ENCODE assay signal across 3 cellular contexts in genomic region chr12:124941170-124941527, GRCh38.
A peak's percentile ranks its signal among the peaks of the same experiment; 100 is the strongest.
TF ChIP-seq lines count a peak whose summit lies in the region.

No MANE protein-coding gene starts in this region.

TF ChIP-seq in SK-N-SH, 30 proteins besides CTCF, POLR2A, EP300 and RAD21:
- no peak for TF ChIP-seq ZBTB33 (IDR thresholded peaks at IDR 0.05; ENCODE audit: borderline replicate concordance, low read depth)
- TF ChIP-seq IRF3 (IDR thresholded peaks at IDR 0.05; ENCODE audit: low read depth, low read length): no peak
- no peak for TF ChIP-seq RCOR1 (IDR thresholded peaks at IDR 0.05; ENCODE audit: low read length)
- TF ChIP-seq GABPA (IDR thresholded peaks at IDR 0.05; ENCODE audit: low read depth): no peak
- no peak for TF ChIP-seq FOXJ3 (CRISPR knock-in tag; IDR thresholded peaks at IDR 0.05)
- no peak for TF ChIP-seq ELF1 (IDR thresholded peaks at IDR 0.05)
- TF ChIP-seq RFX5 (IDR thresholded peaks at IDR 0.05; ENCODE audit: low read length): no peak
- TF ChIP-seq MXI1 (IDR thresholded peaks at IDR 0.05; ENCODE audit: low read depth, low read length): no peak
- TF ChIP-seq FOXM1 (IDR thresholded peaks at IDR 0.05; ENCODE audit: low read depth): no peak
- TF ChIP-seq SIN3A (IDR thresholded peaks at IDR 0.05; ENCODE audit: borderline replicate concordance, low read depth, low read length): no peak
- no peak for TF ChIP-seq MEF2A (IDR thresholded peaks at IDR 0.05; ENCODE audit: borderline replicate concordance, low read depth)
- no peak for TF ChIP-seq TCF12 (IDR thresholded peaks at IDR 0.05)
- TF ChIP-seq USF1 (IDR thresholded peaks at IDR 0.05; ENCODE audit: borderline replicate concordance, low read depth): no peak
- no peak for TF ChIP-seq YY1 (IDR thresholded peaks at IDR 0.05; ENCODE audit: low read depth)
- TF ChIP-seq GATA2 (CRISPR knock-in tag; IDR thresholded peaks at IDR 0.05): no peak
- TF ChIP-seq RXRA (IDR thresholded peaks at IDR 0.05; ENCODE audit: borderline replicate concordance, low read depth): no peak

TF ChIP-seq in SK-N-SH treated with all-trans-retinoic acid at 6 μM for 48 hours, 23 proteins besides CTCF, POLR2A, EP300 and RAD21:
- no peak for TF ChIP-seq PPARA (CRISPR knock-in tag; IDR thresholded peaks at IDR 0.05; ENCODE audit: borderline replicate concordance)
- TF ChIP-seq ZFP30 (CRISPR knock-in tag; IDR thresholded peaks at IDR 0.05): no peak
- TF ChIP-seq OSR1 (CRISPR knock-in tag; IDR thresholded peaks at IDR 0.05): no peak
- TF ChIP-seq GLIS3 (CRISPR knock-in tag; IDR thresholded peaks at IDR 0.05): no peak
- TF ChIP-seq BACH2 (CRISPR knock-in tag; IDR thresholded peaks at IDR 0.05; ENCODE audit: borderline replicate concordance): no peak
- no peak for TF ChIP-seq RARB (CRISPR knock-in tag; IDR thresholded peaks at IDR 0.05)
- no peak for TF ChIP-seq ZNF70 (CRISPR knock-in tag; IDR thresholded peaks at IDR 0.05)

TF ChIP-seq in GM12878, 131 proteins besides CTCF, POLR2A, EP300 and RAD21:
- TF ChIP-seq RELA (IDR thresholded peaks at IDR 0.05; ENCODE audit: borderline replicate concordance, partially characterized antibody) (no peak), NR2F1 (conservative IDR thresholded peaks at IDR 0.05) (0 out of 2 replicates have a peak, but pooled peaks have one; percentile 15), ZBTB40 (IDR thresholded peaks at IDR 0.05; ENCODE audit: borderline replicate concordance) (no peak), CREB1 (IDR thresholded peaks at IDR 0.05; ENCODE audit: low read depth) (no peak), ATF3 (IDR thresholded peaks at IDR 0.05; ENCODE audit: borderline replicate concordance, extremely low read depth, low read depth, low read length) (no peak), CEBPB (IDR thresholded peaks at IDR 0.05; ENCODE audit: borderline replicate concordance in 1 of 2, low read depth in 2 of 2, low read length in 2 of 2) (no peak), SRF (IDR thresholded peaks at IDR 0.05; ENCODE audit: low read depth in 2 of 2, low read length in 2 of 2) (no peak), MYB (IDR thresholded peaks at IDR 0.05; ENCODE audit: borderline replicate concordance, low read depth, low read length) (no peak)
